Comparison of ENCODE assay signal across 17 cellular contexts in genomic region chr2:109679627-109680026, GRCh38.
"Had no signal": no experiment of that assay in that cellular context is flagged by ENCODE, and none has a peak within 500 bp of the region (broad histone marks: within the 10 kb centered on the region; RNA-seq: fewer than 3 reads in every experiment).

No MANE protein-coding gene starts in this region.

- H3K27ac Mint-ChIP-seq: activated naive CD4-positive, alpha-beta T cell treated with anti-CD3 and anti-CD28 coated beads, Interleukin-2, amount 50 U/mL, for 24 hours; dendritic cell treated with granulocyte-macrophage colony-stimulating factor and Interleukin-4, amounts not matched to agents 40 ng/mL and 50 ng/mL, for 4 days; memory B cell; naive thymus-derived CD4-positive, alpha-beta T cell; stimulated activated naive B cell treated with anti-CD40 and anti-IgM and Interleukin-4, amounts not matched to agents 10 μg/mL and 1 μg/mL and 100 μg/mL, for 72 hours; T-helper 17 cell had no signal

- H3K36me3 ChIP-seq: gastroesophageal sphincter, heart left ventricle, spleen, tibial artery, uterus had no signal

- H3K79me2 ChIP-seq: parathyroid adenoma had no signal

- H3K4me1 Mint-ChIP-seq: activated naive CD4-positive, alpha-beta T cell treated with anti-CD3 and anti-CD28 coated beads, Interleukin-2, amount 50 U/mL, for 24 hours; memory B cell; naive thymus-derived CD4-positive, alpha-beta T cell; stimulated activated naive B cell treated with anti-CD40 and anti-IgM and Interleukin-4, amounts not matched to agents 10 μg/mL and 1 μg/mL and 100 μg/mL, for 72 hours had no signal

- H2AFZ ChIP-seq: parathyroid adenoma had no signal

- ATAC-seq: esophagus mucosa; gastroesophageal sphincter; naive thymus-derived CD4-positive, alpha-beta T cell; stimulated activated naive B cell treated with anti-CD40 and anti-IgM and Interleukin-4, amounts not matched to agents 10 μg/mL and 1 μg/mL and 100 μg/mL, for 72 hours; T-helper 17 cell had no signal

- H3K9ac ChIP-seq: parathyroid adenoma had no signal

- H3K4me1 ChIP-seq: parathyroid adenoma, uterus had no signal

- H3K9me3 Mint-ChIP-seq: activated naive CD4-positive, alpha-beta T cell treated with anti-CD3 and anti-CD28 coated beads, Interleukin-2, amount 50 U/mL, for 24 hours; dendritic cell treated with granulocyte-macrophage colony-stimulating factor and Interleukin-4, amounts not matched to agents 40 ng/mL and 50 ng/mL, for 4 days; memory B cell; naive thymus-derived CD4-positive, alpha-beta T cell; stimulated activated naive B cell treated with anti-CD40 and anti-IgM and Interleukin-4, amounts not matched to agents 10 μg/mL and 1 μg/mL and 100 μg/mL, for 72 hours had no signal

- H3K9me3 ChIP-seq: gastroesophageal sphincter, heart left ventricle, spleen, tibial artery, uterus had no signal

- H3K27ac ChIP-seq: heart left ventricle, parathyroid adenoma, tibial artery, uterus had no signal

- H3K36me3 Mint-ChIP-seq: activated naive CD4-positive, alpha-beta T cell treated with anti-CD3 and anti-CD28 coated beads, Interleukin-2, amount 50 U/mL, for 24 hours; memory B cell; naive thymus-derived CD4-positive, alpha-beta T cell; stimulated activated naive B cell treated with anti-CD40 and anti-IgM and Interleukin-4, amounts not matched to agents 10 μg/mL and 1 μg/mL and 100 μg/mL, for 72 hours had no signal

- H3K4me3 Mint-ChIP-seq: activated naive CD4-positive, alpha-beta T cell treated with anti-CD3 and anti-CD28 coated beads, Interleukin-2, amount 50 U/mL, for 24 hours; dendritic cell treated with granulocyte-macrophage colony-stimulating factor and Interleukin-4, amounts not matched to agents 40 ng/mL and 50 ng/mL, for 4 days; memory B cell; naive thymus-derived CD4-positive, alpha-beta T cell; stimulated activated naive B cell treated with anti-CD40 and anti-IgM and Interleukin-4, amounts not matched to agents 10 μg/mL and 1 μg/mL and 100 μg/mL, for 72 hours; T-helper 17 cell had no signal

- H3K4me3 ChIP-seq: gastroesophageal sphincter, heart left ventricle, spleen, tibial artery, uterus had no signal

- H3K27me3 ChIP-seq: gastroesophageal sphincter, tibial artery, uterus had no signal

- DNase-seq: activated CD4-positive, alpha-beta T cell treated with anti-CD3 and anti-CD28 coated beads, Interleukin-2, amount 50 U/mL, for 4 hours; activated gamma-delta T cell; amniotic stem cell; effector CD8-positive, alpha-beta T cell; heart left ventricle; naive thymus-derived CD4-positive, alpha-beta T cell; spleen; stimulated activated naive B cell treated with anti-CD40 and anti-IgM and Interleukin-4, amounts not matched to agents 10 μg/mL and 1 μg/mL and 100 μg/mL, for 72 hours; T-helper 17 cell; tibial artery; uterus had no signal
